Comparison of ENCODE assay signal across 17 cellular contexts in genomic region chr11:130241697-130242096, GRCh38.
"Had no signal": no experiment of that assay in that cellular context is flagged by ENCODE, and none has a peak within 500 bp of the region (broad histone marks: within the 10 kb centered on the region; RNA-seq: fewer than 3 reads in every experiment).

No MANE protein-coding gene starts in this region.

- H3K27me3 ChIP-seq: body of pancreas, esophagus squamous epithelium, right lobe of liver, suprapubic skin had no signal

- DNase-seq: activated CD4-positive, alpha-beta memory T cell treated with anti-CD3 and anti-CD28 coated beads for 36 hours; activated CD4-positive, alpha-beta T cell treated with anti-CD3 and anti-CD28 coated beads for 36 hours; activated CD8-positive, alpha-beta memory T cell treated with anti-CD3 and anti-CD28 coated beads, Interleukin-2, amount 50 U/mL, for 4 hours; activated gamma-delta T cell treated with Interleukin-2 at 50 U/mL for 16 hours; activated naive CD8-positive, alpha-beta T cell treated with anti-CD3 and anti-CD28 coated beads for 36 hours; amygdala; body of pancreas; central memory CD4-positive, alpha-beta T cell; esophagus squamous epithelium; foreskin fibroblast; mesendoderm; psoas muscle; right lobe of liver; trophoblast cell had no signal

- H3K4me3 ChIP-seq: body of pancreas, coronary artery, esophagus squamous epithelium, psoas muscle, right lobe of liver, suprapubic skin had no signal

- H3K27ac ChIP-seq: body of pancreas, coronary artery, esophagus squamous epithelium, psoas muscle, right lobe of liver, suprapubic skin had no signal

- H3K27me3 Mint-ChIP-seq: activated CD4-positive, alpha-beta memory T cell treated with anti-CD3 and anti-CD28 coated beads for 36 hours; activated CD4-positive, alpha-beta T cell treated with anti-CD3 and anti-CD28 coated beads for 36 hours; activated naive CD8-positive, alpha-beta T cell treated with anti-CD3 and anti-CD28 coated beads for 36 hours; stimulated activated naive CD8-positive, alpha-beta T cell treated with anti-CD3 and anti-CD28 coated beads, Interleukin-15, Interleukin-2, amounts not matched to agents 100 ng/mL and 50 ng/mL, for 24 hours had no signal

- H3K27ac Mint-ChIP-seq: activated CD4-positive, alpha-beta memory T cell treated with anti-CD3 and anti-CD28 coated beads for 36 hours; activated CD4-positive, alpha-beta T cell treated with anti-CD3 and anti-CD28 coated beads for 36 hours; activated naive CD8-positive, alpha-beta T cell treated with anti-CD3 and anti-CD28 coated beads for 36 hours; stimulated activated naive CD8-positive, alpha-beta T cell treated with anti-CD3 and anti-CD28 coated beads, Interleukin-15, Interleukin-2, amounts not matched to agents 100 ng/mL and 50 ng/mL, for 24 hours had no signal

- H3K4me3 Mint-ChIP-seq: activated CD4-positive, alpha-beta memory T cell treated with anti-CD3 and anti-CD28 coated beads for 36 hours; activated CD4-positive, alpha-beta T cell treated with anti-CD3 and anti-CD28 coated beads for 36 hours; activated naive CD8-positive, alpha-beta T cell treated with anti-CD3 and anti-CD28 coated beads for 36 hours; stimulated activated naive CD8-positive, alpha-beta T cell treated with anti-CD3 and anti-CD28 coated beads, Interleukin-15, Interleukin-2, amounts not matched to agents 100 ng/mL and 50 ng/mL, for 24 hours had no signal

- H3K9me3 ChIP-seq: body of pancreas, esophagus squamous epithelium, psoas muscle, right lobe of liver, suprapubic skin had no signal

- H3K4me1 ChIP-seq: body of pancreas had no signal

- ATAC-seq: activated CD4-positive, alpha-beta T cell treated with anti-CD3 and anti-CD28 coated beads for 36 hours; body of pancreas; psoas muscle had no signal

- H3K9me3 Mint-ChIP-seq: activated CD4-positive, alpha-beta memory T cell treated with anti-CD3 and anti-CD28 coated beads for 36 hours; activated naive CD8-positive, alpha-beta T cell treated with anti-CD3 and anti-CD28 coated beads for 36 hours; stimulated activated naive CD8-positive, alpha-beta T cell treated with anti-CD3 and anti-CD28 coated beads, Interleukin-15, Interleukin-2, amounts not matched to agents 100 ng/mL and 50 ng/mL, for 24 hours had no signal
